In genomic region chr11:88947843-88948572, GRCh38 we compare ENCODE assay signal across 8 cellular contexts.
A peak's percentile ranks its signal among the peaks of the same experiment; 100 is the strongest.
DNase-seq lines count a peak whose midpoint lies in the region; ATAC-seq, FAIRE-seq and TF ChIP-seq lines count a peak whose summit lies in the region.
"Not testable (repeated sequence)": the region's sequence is repeated elsewhere in the genome, so short reads cannot be mapped to it uniquely, and the experiment has no call there.

No MANE protein-coding gene starts in this region.

- H3K9me3 ChIP-seq in Karpas-422 (ENCODE audit: low read length); GM12878 (replicated peaks; ENCODE audit: control insufficient read depth, insufficient read depth, low read length): not testable (repeated sequence)

- TF ChIP-seq EP300 in GM12878 (IDR thresholded peaks at IDR 0.05; ENCODE audit: borderline replicate concordance in 1 of 2, control insufficient read depth in 1 of 2, low read depth in 2 of 2, low read length in 2 of 2) = not testable (repeated sequence)

- BruUV-seq in GM12878 (replicated peaks; lab: Mats Ljungman, UMichigan) = not testable (repeated sequence)

- H3K27me3 ChIP-seq in Karpas-422 (ENCODE audit: low read length); GM12878 (replicated peaks in 1 of 2; ENCODE audit: control insufficient read depth in 2 of 2, insufficient read depth in 2 of 2, low read length in 1 of 2): not testable (repeated sequence)

- WGBS in GM12878 (ENCODE audit: insufficient coverage, insufficient replicate concordance, low lambda C conversion rate, missing lambda C conversion rate) = 33% methylated on average over 6 of the region's 6 CpGs

- not testable (repeated sequence) for DNase-seq in Karpas-422; GM12878 (ENCODE audit: low read depth, low spot score)

- peak; percentile 82 for ATAC-seq in GM18508 (IDR thresholded peaks at IDR 0.05; ENCODE audit: insufficient read depth, unreplicated experiment)
- ATAC-seq in GM18907 (IDR thresholded peaks at IDR 0.05; ENCODE audit: unreplicated experiment) = peak; percentile 80
- peak; percentile 69 for ATAC-seq in GM19455 (IDR thresholded peaks at IDR 0.05; ENCODE audit: unreplicated experiment)
- ATAC-seq in GM21576 (IDR thresholded peaks at IDR 0.05; ENCODE audit: unreplicated experiment) = peak; percentile 58
- peak; percentile 84 for ATAC-seq in HG02798 (IDR thresholded peaks at IDR 0.05; ENCODE audit: poor library complexity, unreplicated experiment)
- peak; percentile 58 for ATAC-seq in HG03342 (IDR thresholded peaks at IDR 0.05; ENCODE audit: unreplicated experiment)
- ATAC-seq in GM12878 = peak; percentile 79

- POLR2A ChIA-PET in GM12878 (lab: Charles Lee) = not testable (repeated sequence)

- H3K4me2 ChIP-seq in Karpas-422 (ENCODE audit: low read depth, low read length, poor library complexity, severe bottlenecking); GM12878 (ENCODE audit: control insufficient read depth, insufficient read depth): not testable (repeated sequence)

- SMC1A ChIA-PET in GM12878 (lab: Charles Lee; ENCODE audit: uncharacterized antibody, unreplicated experiment) = not testable (repeated sequence)

- not testable (repeated sequence) for H3K79me2 ChIP-seq in Karpas-422 (ENCODE audit: low read length); GM12878 (ENCODE audit: control insufficient read depth, insufficient read depth, low read length)

- intact Hi-C loops in GM12878 (cut with micrococcal nuclease; ENCODE audit: unreplicated experiment) = not testable (repeated sequence)

- CTCF ChIA-PET in GM12878 (lab: Yijun Ruan, JAX) = not testable (repeated sequence)

- H3K4me1 ChIP-seq in Karpas-422 (ENCODE audit: low read length); GM12878 (ENCODE audit: control insufficient read depth, insufficient read depth, low read length): not testable (repeated sequence)

- TF ChIP-seq RAD21 in GM12878 (IDR thresholded peaks at IDR 0.05; ENCODE audit: insufficient read depth, low read depth, low read length) = not testable (repeated sequence)

- RAD21 ChIA-PET in GM12878 (lab: Charles Lee; ENCODE audit: unreplicated experiment) = not testable (repeated sequence)

- not testable (repeated sequence) for H3K27ac ChIP-seq in Karpas-422 (ENCODE audit: low read length); GM12878 (ENCODE audit: control insufficient read depth, insufficient read depth)

- in situ Hi-C loops in GM12878 (cut with MboI) = not testable (repeated sequence)

- FAIRE-seq in GM12878 (lab: Jason Lieb, UNC) = peak; percentile 23

- H3K9ac ChIP-seq in Karpas-422 (ENCODE audit: low read length); GM12878 (ENCODE audit: control insufficient read depth, insufficient read depth, low read length): not testable (repeated sequence)

- H3K9me2 ChIP-seq in Karpas-422 (replicated peaks; ENCODE audit: insufficient read depth, low read length) = not testable (repeated sequence)

- not testable (repeated sequence) for H3K36me3 ChIP-seq in Karpas-422 (ENCODE audit: insufficient read depth, low read length); GM12878 (ENCODE audit: control insufficient read depth in 2 of 2, insufficient read depth in 2 of 2, low read length in 1 of 2)

- not testable (repeated sequence) for TF ChIP-seq POLR2A in GM12878 (IDR thresholded peaks at IDR 0.05; ENCODE audit: low read depth, low read length)

- H4K20me1 ChIP-seq in Karpas-422 (ENCODE audit: insufficient read depth, low read depth, low read length); GM12878 (ENCODE audit: control insufficient read depth, insufficient read depth): not testable (repeated sequence)

- TF ChIP-seq CTCF in GM12878 (IDR thresholded peaks at IDR 0.05 in 2 of 3, conservative IDR thresholded peaks at IDR 0.05 in 1 of 3; ENCODE audit: control insufficient read depth in 2 of 3, extremely low read depth in 1 of 3, insufficient read depth in 1 of 3, low read depth in 3 of 3, low read length in 3 of 3) = not testable (repeated sequence)

- 0 out of 2 replicates have a peak overlapping the region, but pooled peaks have one; percentile 7 for H2AFZ ChIP-seq in Karpas-422 (ENCODE audit: low read length)
- not testable (repeated sequence) for H2AFZ ChIP-seq in GM12878 (ENCODE audit: control insufficient read depth, low read depth, low read length)

- H3K4me3 ChIP-seq in Karpas-422 (ENCODE audit: low read length); GM12878: not testable (repeated sequence)
